Comparison of ENCODE assay signal across 25 cellular contexts in the genomic region with DNA sequence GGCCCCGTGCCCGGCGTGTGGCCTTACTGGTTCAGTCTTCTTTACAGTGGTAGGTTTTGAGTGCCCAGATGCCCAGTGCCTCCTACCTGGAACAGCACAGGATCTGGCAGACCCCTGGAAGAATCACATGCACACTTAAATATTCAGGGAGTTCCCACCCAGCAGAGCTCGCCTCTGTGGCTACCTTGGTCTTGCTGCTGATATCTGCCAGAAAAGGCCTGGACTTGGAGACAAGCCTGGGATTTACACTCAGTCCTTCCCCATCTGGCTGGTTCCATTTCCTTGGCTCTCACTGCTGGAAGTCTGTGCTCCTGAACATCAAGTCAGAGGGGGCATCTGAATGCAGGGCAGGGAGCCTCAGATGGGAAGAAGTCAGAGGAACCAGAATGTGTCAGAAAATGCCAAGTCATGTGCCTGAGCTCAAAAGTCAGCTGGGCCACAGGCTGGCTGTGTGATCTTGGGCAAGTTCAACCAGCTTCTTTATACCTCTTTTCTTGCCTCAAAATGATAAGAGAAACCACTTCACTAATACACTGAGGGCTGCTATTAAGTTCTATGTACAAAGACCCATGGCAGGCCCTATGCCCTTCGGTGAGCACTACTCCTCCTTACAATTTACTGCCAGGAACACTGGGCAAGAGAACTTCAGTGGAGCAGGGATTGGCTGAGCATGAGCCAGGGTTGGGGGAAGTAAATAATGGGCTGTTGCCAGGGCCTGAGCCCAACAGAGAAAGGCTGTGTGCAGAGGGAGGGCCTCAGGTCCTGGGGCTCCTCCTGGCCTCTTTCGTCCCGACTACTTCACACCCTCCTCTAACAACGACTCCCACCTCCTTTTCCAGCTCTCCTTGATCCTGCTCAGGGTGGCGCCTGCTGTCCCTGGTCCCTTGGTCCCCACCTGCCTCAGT.
"Had no signal": no experiment of that assay in that cellular context is flagged by ENCODE, and none has a peak within 500 bp of the region (broad histone marks: within the 10 kb centered on the region; RNA-seq: fewer than 3 reads in every experiment).

No MANE protein-coding gene starts in this region.

- H3K9me3 ChIP-seq: esophagus squamous epithelium, gastroesophageal sphincter, heart left ventricle, mucosa of descending colon, testis, vagina had no signal

- H3K27me3 ChIP-seq: esophagus squamous epithelium, neural progenitor cell, testis, vagina had no signal

- H3K27ac ChIP-seq: coronary artery, esophagus squamous epithelium, gastroesophageal sphincter, heart left ventricle, neural progenitor cell, testis, vagina, VCaP had no signal

- ATAC-seq: activated CD4-positive, CD25-positive, alpha-beta regulatory T cell treated with anti-CD3 and anti-CD28 coated beads, Interleukin-2, amount 50 U/mL, for 24 hours; activated T-cell treated with anti-CD3 and anti-CD28 coated beads, Interleukin-2, amount 50 U/mL, for 72 hours; gastroesophageal sphincter; heart left ventricle; left cardiac atrium; mucosa of descending colon had no signal

- H3K4me1 ChIP-seq: esophagus squamous epithelium, gastroesophageal sphincter, heart left ventricle, neural progenitor cell, testis, vagina had no signal

- H3K4me3 ChIP-seq: coronary artery, esophagus squamous epithelium, gastroesophageal sphincter, heart left ventricle, mucosa of descending colon, neural progenitor cell, testis, vagina had no signal

- DNase-seq: activated CD4-positive, alpha-beta memory T cell treated with anti-CD3 and anti-CD28 coated beads, Interleukin-2, amount 10 ng/mL, durations not matched to agents 7 days and 5 days; activated CD4-positive, alpha-beta T cell treated with anti-CD3 and anti-CD28 coated beads, Interleukin-2, amount 10 ng/mL, durations not matched to agents 24 days and 14 days; activated effector memory CD4-positive, alpha-beta T cell treated with Interleukin-2 at 50 U/mL for 16 hours; activated naive CD4-positive, alpha-beta T cell treated with anti-CD3 and anti-CD28 coated beads for 36 hours; activated naive CD8-positive, alpha-beta T cell treated with anti-CD3 and anti-CD28 coated beads, Interleukin-2, amount 10 ng/mL, durations not matched to agents 7 days and 5 days; activated T-cell treated with anti-CD3 and anti-CD28 coated beads, Interleukin-2, amount 50 U/mL, for 72 hours; amniotic stem cell; endodermal cell; esophagus squamous epithelium; heart left ventricle; left cardiac atrium; mesenchymal stem cell; mucosa of descending colon; retina; stimulated activated CD4-positive, alpha-beta T cell treated with anti-CD3 and anti-CD28 coated beads, Interleukin-2, amount 100 ng/mL, for 48 hours; stimulated activated CD8-positive, alpha-beta memory T cell treated with anti-CD3 and anti-CD28 coated beads, Interleukin-4, amount 100 ng/mL, for 48 hours; stimulated activated naive CD4-positive, alpha-beta T cell; testis; trophoblast cell had no signal

- H3K36me3 ChIP-seq: esophagus squamous epithelium, gastroesophageal sphincter, heart left ventricle, neural progenitor cell, vagina had no signal
